36 cellular contexts compared by ENCODE assay signal in the genomic region with DNA sequence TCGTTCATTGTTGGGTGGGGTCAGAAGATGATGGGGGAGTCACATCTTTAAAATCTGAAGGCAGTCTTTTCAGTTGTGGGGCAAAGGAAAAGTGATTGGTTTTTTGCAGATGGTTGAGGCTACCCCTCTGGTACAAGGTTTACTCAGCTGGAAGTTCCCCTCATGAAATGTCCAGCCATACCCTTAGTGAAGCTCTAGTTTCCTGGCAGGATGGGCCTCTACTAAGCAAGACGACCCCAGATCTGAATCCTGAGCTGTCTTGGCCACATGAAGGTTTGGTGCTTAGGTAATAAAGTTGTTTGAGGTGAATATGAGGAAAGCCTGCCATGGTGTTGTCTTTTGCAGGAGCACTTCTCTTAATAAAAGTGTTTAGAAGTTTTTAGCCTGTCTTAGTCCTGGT. TPM values are rescaled to one million over a fixed set of nuclear protein-coding genes. Genes with fewer than 3 reads are reported as not detected.
"Had no signal": no experiment of that assay in that cellular context is flagged by ENCODE, and none has a peak within 500 bp of the region (broad histone marks: within the 10 kb centered on the region; RNA-seq: fewer than 3 reads in every experiment).

No MANE protein-coding gene starts in this region.

- H3K9me3 Mint-ChIP-seq: mesothelial cell of epicardium; naive B cell; natural killer cell; nephron progenitor cell; neural progenitor cell; stimulated activated naive B cell treated with anti-CD40 and anti-IgM and Interleukin-4, amounts not matched to agents 10 μg/mL and 1 μg/mL and 100 μg/mL, for 72 hours; stimulated activated naive CD8-positive, alpha-beta T cell treated with anti-CD3 and anti-CD28 coated beads, Interleukin-15, Interleukin-2, amounts not matched to agents 100 ng/mL and 50 ng/mL, for 24 hours; type B pancreatic cell had no signal

- H3K9me3 ChIP-seq: left lung, lower lobe of right lung, ovary, right atrium auricular region, right lobe of liver, tibial nerve, uterus had no signal

- H3K27me3 ChIP-seq: left lung, neural progenitor cell, ovary, right atrium auricular region, right lobe of liver, tibial nerve, uterus had no signal

- DNase-seq: hypothalamus; immature natural killer cell; kidney; left colon; left lung; lower lobe of right lung; mammary epithelial cell; mesendoderm; naive B cell; natural killer cell; nephron progenitor cell; ovary; right lobe of liver; stimulated activated CD4-positive, alpha-beta T cell treated with anti-CD3 and anti-CD28 coated beads, Interleukin-1b, Interleukin-23, amount 100 ng/mL, for 48 hours; stimulated activated CD4-positive, alpha-beta T cell treated with anti-CD3 and anti-CD28 coated beads, Interleukin-2, amount 100 ng/mL, for 48 hours; stimulated activated CD4-positive, alpha-beta T cell treated with anti-CD3 and anti-CD28 coated beads, Interleukin-4, amount 100 ng/mL, for 4 hours; stimulated activated CD8-positive, alpha-beta memory T cell treated with anti-CD3 and anti-CD28 coated beads, Interleukin-4, amount 100 ng/mL, for 48 hours; stimulated activated naive B cell treated with anti-CD40 and anti-IgM and Interleukin-4, amounts not matched to agents 10 μg/mL and 1 μg/mL and 100 μg/mL, for 72 hours; substantia nigra; uterus had no signal

- H3K4me1 ChIP-seq: left lung, lower lobe of right lung, neural progenitor cell, right atrium auricular region, right lobe of liver, tibial nerve, uterus had no signal

- H3K36me3 Mint-ChIP-seq: immature natural killer cell, mesothelial cell of epicardium, naive B cell, natural killer cell, neural progenitor cell, type B pancreatic cell had no signal

- H3K4me1 Mint-ChIP-seq: immature natural killer cell, mesothelial cell of epicardium, nephron progenitor cell, neural progenitor cell had no signal

- ATAC-seq: left colon, left lung, lower lobe of right lung, natural killer cell, right lobe of liver had no signal

- H3K27ac Mint-ChIP-seq: immature natural killer cell; mesothelial cell of epicardium; natural killer cell; nephron progenitor cell; neural progenitor cell; progenitor cell of endocrine pancreas; stimulated activated naive B cell treated with anti-CD40 and anti-IgM and Interleukin-4, amounts not matched to agents 10 μg/mL and 1 μg/mL and 100 μg/mL, for 72 hours; type B pancreatic cell had no signal

- H3K27me3 Mint-ChIP-seq: naive B cell; progenitor cell of endocrine pancreas; stimulated activated naive B cell treated with anti-CD40 and anti-IgM and Interleukin-4, amounts not matched to agents 10 μg/mL and 1 μg/mL and 100 μg/mL, for 72 hours; stimulated activated naive CD8-positive, alpha-beta T cell treated with anti-CD3 and anti-CD28 coated beads, Interleukin-15, Interleukin-2, amounts not matched to agents 100 ng/mL and 50 ng/mL, for 24 hours; type B pancreatic cell had no signal

- H3K4me3 Mint-ChIP-seq: immature natural killer cell; mesothelial cell of epicardium; naive B cell; natural killer cell; nephron progenitor cell; neural progenitor cell; stimulated activated naive CD8-positive, alpha-beta T cell treated with anti-CD3 and anti-CD28 coated beads, Interleukin-15, Interleukin-2, amounts not matched to agents 100 ng/mL and 50 ng/mL, for 24 hours; type B pancreatic cell had no signal

- H3K36me3 ChIP-seq: left lung, lower lobe of right lung, neural progenitor cell, ovary, right atrium auricular region, right lobe of liver, tibial nerve, uterus had no signal

- H3K27ac ChIP-seq: left lung, lower lobe of right lung, neural progenitor cell, ovary, right atrium auricular region, right lobe of liver, tibial nerve, uterus had no signal

- H3K4me3 ChIP-seq: left lung, lower lobe of right lung, neural progenitor cell, ovary, right atrium auricular region, right lobe of liver, smooth muscle cell, tibial nerve, uterus had no signal

RNA-seq across cellular contexts. Expression of gene RPS4Y2, which starts 9.2 kb away (rescaled TPM):
- total RNA-seq: kidney, left colon, left lung, liver, lower lobe of right lung, mammary epithelial cell, mesothelial cell of epicardium, mononuclear cell, natural killer cell, omental fat pad, ovary, progenitor cell of endocrine pancreas, pulmonary artery endothelial cell, renal cortical epithelial cell, right atrium auricular region, right lobe of liver, skeletal muscle tissue, smooth muscle cell, temporal lobe, tibial nerve, ureter, uterus had no signal
